Comparison of ENCODE assay signal across 1 cellular context in genomic region chr12:124562796-124563181, GRCh38.
TF ChIP-seq lines count a peak whose summit lies in the region.

No MANE protein-coding gene starts in this region.

TF ChIP-seq in K562, 482 proteins besides CTCF, POLR2A, EP300 and RAD21 (continued from another document):
- no peak for TF ChIP-seq ZC3H11A (IDR thresholded peaks at IDR 0.05; ENCODE audit: low read depth, low read length)
- TF ChIP-seq ZNF239 (CRISPR knock-in tag; IDR thresholded peaks at IDR 0.05), result no peak
- TF ChIP-seq ZNF124 (CRISPR knock-in tag; IDR thresholded peaks at IDR 0.05), result no peak
- TF ChIP-seq SMARCA5 (IDR thresholded peaks at IDR 0.05), result 0 out of 2 replicates have a peak, but pooled peaks have one; percentile 40
- no peak for TF ChIP-seq MCM7 (IDR thresholded peaks at IDR 0.05)
- TF ChIP-seq ZNF830 (CRISPR knock-in tag; IDR thresholded peaks at IDR 0.05), result no peak
- peak in 1 of 2 experiments; percentile 71; a peak in 3 of 4 replicates for TF ChIP-seq RCOR1 (IDR thresholded peaks at IDR 0.05; ENCODE audit: borderline replicate concordance in 1 of 2, low read depth in 2 of 2, low read length in 2 of 2)
- TF ChIP-seq RBM25 (IDR thresholded peaks at IDR 0.05; ENCODE audit: low read depth, low read length, severe bottlenecking), result peak; percentile 90
- peak; percentile 90 for TF ChIP-seq BCOR (IDR thresholded peaks at IDR 0.05)
TF ChIP-seq in K562: peak in this region for 9.
